In the genomic region with DNA sequence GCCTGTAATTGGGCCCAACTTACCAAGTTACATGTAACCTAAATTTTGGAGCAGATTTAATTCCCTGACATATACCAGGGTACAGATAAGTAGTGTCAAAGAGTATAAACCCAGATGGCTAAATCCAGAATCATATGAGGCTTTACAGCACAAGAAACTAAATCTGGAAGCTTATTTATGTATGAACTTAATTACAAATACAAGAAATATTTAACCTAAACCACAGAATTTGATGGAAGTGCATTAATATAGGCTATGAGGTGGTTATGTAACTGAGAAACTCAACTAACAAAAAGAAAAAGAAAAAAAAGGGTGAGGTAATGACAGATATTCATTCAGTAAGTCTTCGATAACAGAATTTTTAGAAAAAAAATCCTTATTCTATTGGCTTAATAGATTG, we compare ENCODE assay signal across 24 cellular contexts.
DNase-seq lines count a peak whose midpoint lies in the region; ATAC-seq, FAIRE-seq and TF ChIP-seq lines count a peak whose summit lies in the region.
"Had no signal": no experiment of that assay in that cellular context is flagged by ENCODE, and none has a peak within 500 bp of the region (broad histone marks: within the 10 kb centered on the region; RNA-seq: fewer than 3 reads in every experiment).

No MANE protein-coding gene starts in this region.

- H3K4me2 ChIP-seq in smooth muscle cell, result peak overlapping the region; percentile 76
- H3K4me2 ChIP-seq: PC-9 had no signal

- no peaks in the 10 kb centered on the region for H3K4me1 Mint-ChIP-seq in activated CD8-positive, alpha-beta T cell treated with anti-CD3 and anti-CD28 coated beads for 36 hours (ENCODE audit: low read depth)
- H3K4me1 Mint-ChIP-seq: activated CD4-positive, alpha-beta T cell treated with anti-CD3 and anti-CD28 coated beads, Interleukin-2, amount 10 ng/mL, durations not matched to agents 7 days and 5 days; CD14-positive monocyte; T-helper 17 cell had no signal

- H3K36me3 Mint-ChIP-seq in activated CD8-positive, alpha-beta T cell treated with anti-CD3 and anti-CD28 coated beads for 36 hours (ENCODE audit: low read depth), result no peaks in the 10 kb centered on the region
- H3K36me3 Mint-ChIP-seq: CD14-positive monocyte had no signal

- intact Hi-C loops in activated CD8-positive, alpha-beta T cell treated with anti-CD3 and anti-CD28 coated beads for 36 hours (cut with micrococcal nuclease), result no loop called here

- peaks cover 3% of the 10 kb centered on the region for H3K9me3 ChIP-seq in adipocyte (ENCODE audit: control insufficient read depth, low read length)
- H3K9me3 ChIP-seq in smooth muscle cell (replicated peaks; ENCODE audit: low read depth), result no peaks in the 10 kb centered on the region
- H3K9me3 ChIP-seq: prostate gland, uterus had no signal

- no peaks in the 10 kb centered on the region for H3K36me3 ChIP-seq in adipocyte (ENCODE audit: control insufficient read depth, insufficient read depth, low read length, severe bottlenecking)
- H3K36me3 ChIP-seq in smooth muscle cell (ENCODE audit: low read depth), result no peaks in the 10 kb centered on the region
- H3K36me3 ChIP-seq: prostate gland, uterus had no signal

- 94% methylated on average over 1 of the region's 1 CpG for WGBS in smooth muscle cell (ENCODE audit: low lambda C conversion rate)

- TF ChIP-seq POLR2A in H54 (IDR thresholded peaks at IDR 0.05; ENCODE audit: low read depth, low read length), result no peak

- H3K27me3 ChIP-seq in adipocyte (replicated peaks; ENCODE audit: control insufficient read depth, insufficient read depth, low read length) (no peaks in the 10 kb centered on the region), smooth muscle cell (ENCODE audit: low read depth) (no peaks in the 10 kb centered on the region)
- H3K27me3 ChIP-seq: uterus had no signal

- CTCF ChIA-PET in activated CD8-positive, alpha-beta T cell treated with anti-CD3 and anti-CD28 coated beads for 36 hours (lab: Charles Lee), result no interaction called here

- POLR2A ChIA-PET in activated CD8-positive, alpha-beta T cell treated with anti-CD3 and anti-CD28 coated beads for 36 hours (lab: Charles Lee), result no interaction called here

- no peak for DNase-seq in H54 (ENCODE audit: insufficient read length, low spot score)
- peak; percentile 12 for DNase-seq in adipocyte (ENCODE audit: low read depth)
- DNase-seq in frontal cortex (ENCODE audit: low spot score in 2 of 2), result no peak
- DNase-seq in smooth muscle cell (lab: John Stamatoyannopoulos, UW; ENCODE audit: unreplicated experiment), result no peak
- no peak for DNase-seq in effector CD8-positive, alpha-beta T cell (lab: John Stamatoyannopoulos, UW)
- no peak for DNase-seq in activated CD8-positive, alpha-beta T cell treated with anti-CD3 and anti-CD28 coated beads for 36 hours
- no peak for DNase-seq in stimulated activated CD4-positive, alpha-beta T cell treated with anti-CD3 and anti-CD28 coated beads, Interleukin-2, amount 100 ng/mL, for 24 hours
- DNase-seq: activated CD4-positive, alpha-beta T cell treated with anti-CD3 and anti-CD28 coated beads, Interleukin-2, amount 10 ng/mL, durations not matched to agents 7 days and 5 days; activated effector memory CD4-positive, alpha-beta T cell treated with anti-CD3 and anti-CD28 coated beads, Interleukin-2, amount 50 U/mL, for 16 hours; erythroblast; GF-D8; left colon; MM.1S; NCI-H146; NCI-H748 treated with DMSO at 0.1 percent for 48 hours; nephron progenitor cell; PC-9; SIG-M5; T-helper 17 cell; uterus had no signal

- ATAC-seq in GM21528 (IDR thresholded peaks at IDR 0.05; ENCODE audit: low FRiP score, unreplicated experiment), result no peak
- no peak for ATAC-seq in activated CD8-positive, alpha-beta T cell treated with anti-CD3 and anti-CD28 coated beads for 36 hours
- ATAC-seq: left colon, T-helper 17 cell had no signal

- H3K4me3 Mint-ChIP-seq in activated CD8-positive, alpha-beta T cell treated with anti-CD3 and anti-CD28 coated beads for 36 hours, result no peak overlapping the region
- H3K4me3 Mint-ChIP-seq: activated CD4-positive, alpha-beta T cell treated with anti-CD3 and anti-CD28 coated beads, Interleukin-2, amount 10 ng/mL, durations not matched to agents 7 days and 5 days; CD14-positive monocyte; nephron progenitor cell; T-helper 17 cell had no signal

- H4K20me1 ChIP-seq in smooth muscle cell (ENCODE audit: low read depth), result no peaks in the 10 kb centered on the region

- peaks cover 9% of the 10 kb centered on the region for H3F3A ChIP-seq in smooth muscle cell (ENCODE audit: low read depth)

- no peak overlapping the region for H3K27ac Mint-ChIP-seq in activated CD8-positive, alpha-beta T cell treated with anti-CD3 and anti-CD28 coated beads for 36 hours
- H3K27ac Mint-ChIP-seq: activated CD4-positive, alpha-beta T cell treated with anti-CD3 and anti-CD28 coated beads, Interleukin-2, amount 10 ng/mL, durations not matched to agents 7 days and 5 days; CD14-positive monocyte; nephron progenitor cell; T-helper 17 cell had no signal

- no peak overlapping the region for H3K9ac ChIP-seq in adipocyte (ENCODE audit: low read length)
- H3K9ac ChIP-seq in smooth muscle cell (ENCODE audit: low read depth), result no peak overlapping the region

- H3K4me3 ChIP-seq in adipocyte (ENCODE audit: low read length) (peak overlapping the region; percentile 28), smooth muscle cell (no peak overlapping the region)
- H3K4me3 ChIP-seq: PC-9, prostate gland, uterus had no signal

- peaks cover 12% of the 10 kb centered on the region for H3K4me1 ChIP-seq in adipocyte (ENCODE audit: control insufficient read depth, insufficient read depth, low read length)
- peaks cover 31% of the 10 kb centered on the region for H3K4me1 ChIP-seq in smooth muscle cell (ENCODE audit: low read depth)
- H3K4me1 ChIP-seq: prostate gland, uterus had no signal

- TF ChIP-seq CTCF in smooth muscle cell (IDR thresholded peaks at IDR 0.05; ENCODE audit: borderline replicate concordance, insufficient read depth, poor library complexity, severe bottlenecking), result no peak
- no peak for TF ChIP-seq CTCF in activated CD8-positive, alpha-beta T cell treated with anti-CD3 and anti-CD28 coated beads for 36 hours (IDR thresholded peaks at IDR 0.05)

- H3K9me3 Mint-ChIP-seq in activated CD8-positive, alpha-beta T cell treated with anti-CD3 and anti-CD28 coated beads for 36 hours, result no peaks in the 10 kb centered on the region
- H3K9me3 Mint-ChIP-seq: activated CD4-positive, alpha-beta T cell treated with anti-CD3 and anti-CD28 coated beads, Interleukin-2, amount 10 ng/mL, durations not matched to agents 7 days and 5 days had no signal

- H3K27ac ChIP-seq in smooth muscle cell (ENCODE audit: low read depth), result peak overlapping the region; percentile 33
- H3K27ac ChIP-seq: HL-60, PC-9, prostate gland, uterus had no signal

- no peak overlapping the region for H2AFZ ChIP-seq in smooth muscle cell (ENCODE audit: low read depth)
- H2AFZ ChIP-seq: PC-9 had no signal

- peak; percentile 75 for FAIRE-seq in H54 (lab: Jason Lieb, UNC)
- FAIRE-seq in frontal cortex (lab: Jason Lieb, UNC), result peak; percentile 42

- H3K79me2 ChIP-seq in smooth muscle cell (ENCODE audit: low read depth), result no peaks in the 10 kb centered on the region

- no peaks in the 10 kb centered on the region for H3K27me3 Mint-ChIP-seq in activated CD8-positive, alpha-beta T cell treated with anti-CD3 and anti-CD28 coated beads for 36 hours
- H3K27me3 Mint-ChIP-seq: activated CD4-positive, alpha-beta T cell treated with anti-CD3 and anti-CD28 coated beads, Interleukin-2, amount 10 ng/mL, durations not matched to agents 7 days and 5 days had no signal
